ENCODE assay signal across 8 cellular contexts in genomic region chr11:126318642-126319373, GRCh38. TPM values are rescaled to one million over a fixed set of nuclear protein-coding genes. Genes with fewer than 3 reads are reported as not detected.
DNase-seq lines count a peak whose midpoint lies in the region; ATAC-seq lines count a peak whose summit lies in the region.

No MANE protein-coding gene starts in this region.

- H3K9me3 ChIP-seq in CD4-positive, CD25-positive, alpha-beta regulatory T cell (ENCODE audit: control insufficient read depth in 2 of 2, low read length in 2 of 2), result no peaks in the 10 kb centered on the region
- H3K9me3 ChIP-seq in effector memory CD4-positive, alpha-beta T cell (ENCODE audit: control insufficient read depth, low read length), result no peaks in the 10 kb centered on the region

- H3K4me1 Mint-ChIP-seq in CD4-positive, CD25-positive, alpha-beta regulatory T cell, result peaks cover 26 to 48% (median 38%) of the 10 kb centered on the region in 4 donors

- peak overlapping the region in 3 of 4 donors; percentile 2 to 79 (median 39) for H3K4me3 Mint-ChIP-seq in CD4-positive, CD25-positive, alpha-beta regulatory T cell

- peak overlapping the region; percentile 64 to 83 (median 80) for H3K27ac Mint-ChIP-seq in CD4-positive, CD25-positive, alpha-beta regulatory T cell

- peaks cover 0 to 4% (median 0%) of the 10 kb centered on the region in 7 donors for H3K9me3 Mint-ChIP-seq in CD4-positive, CD25-positive, alpha-beta regulatory T cell

- H3K27me3 Mint-ChIP-seq in CD4-positive, CD25-positive, alpha-beta regulatory T cell, result no peaks in the 10 kb centered on the region

- H3K4me1 ChIP-seq in CD4-positive, CD25-positive, alpha-beta regulatory T cell (ENCODE audit: control insufficient read depth, insufficient read depth, low read length, poor library complexity, severe bottlenecking), result peaks cover 22% of the 10 kb centered on the region
- H3K4me1 ChIP-seq in effector memory CD4-positive, alpha-beta T cell (ENCODE audit: control insufficient read depth, insufficient read depth, low read length, poor library complexity, severe bottlenecking), result peaks cover 15% of the 10 kb centered on the region

- ATAC-seq in CD4-positive, CD25-positive, alpha-beta regulatory T cell (ENCODE audit: low read depth in 2 of 2), result peak; percentile 54 to 65
- ATAC-seq in GM19043 (IDR thresholded peaks at IDR 0.05; ENCODE audit: low read depth, unreplicated experiment) (peak; percentile 91), HG03342 (IDR thresholded peaks at IDR 0.05; ENCODE audit: unreplicated experiment) (peak; percentile 82)

- H3K27me3 ChIP-seq in CD4-positive, CD25-positive, alpha-beta regulatory T cell (ENCODE audit: control insufficient read depth, insufficient read depth, low read length), result no peaks in the 10 kb centered on the region
- H3K27me3 ChIP-seq in effector memory CD4-positive, alpha-beta T cell (replicated peaks; ENCODE audit: control insufficient read depth, insufficient read depth, low read length, poor library complexity, severe bottlenecking), result no peaks in the 10 kb centered on the region

- DNase-seq in CD4-positive, CD25-positive, alpha-beta regulatory T cell, result peak in 1 of 3 donors; percentile 39
- peak; percentile 81 for DNase-seq in SW480 (ENCODE audit: low spot score)
- peak; percentile 84 for DNase-seq in epithelial cell of prostate (ENCODE audit: low read depth, low spot score)
- peak; percentile 94 for DNase-seq in non-pigmented ciliary epithelial cell (ENCODE audit: low read depth)
- DNase-seq in COR-L47 (lab: John Stamatoyannopoulos, UW), result no peak
- DNase-seq in effector memory CD4-positive, alpha-beta T cell, result no peak

- H3K4me3 ChIP-seq in CD4-positive, CD25-positive, alpha-beta regulatory T cell (ENCODE audit: low read depth, low read length), result peak overlapping the region; percentile 41
- no peak overlapping the region for H3K4me3 ChIP-seq in effector memory CD4-positive, alpha-beta T cell (ENCODE audit: insufficient read depth, low read depth, low read length, poor library complexity, severe bottlenecking)

- H3K36me3 ChIP-seq in CD4-positive, CD25-positive, alpha-beta regulatory T cell (ENCODE audit: control insufficient read depth, insufficient read depth, low read length), result peaks cover 27% of the 10 kb centered on the region
- H3K36me3 ChIP-seq in effector memory CD4-positive, alpha-beta T cell (ENCODE audit: control insufficient read depth, insufficient read depth, low read length), result no peaks in the 10 kb centered on the region

- H3K36me3 Mint-ChIP-seq in CD4-positive, CD25-positive, alpha-beta regulatory T cell, result peaks cover 35% of the 10 kb centered on the region

- no peak overlapping the region for H3K27ac ChIP-seq in CD4-positive, CD25-positive, alpha-beta regulatory T cell (ENCODE audit: insufficient read depth, low read length, poor library complexity, severe bottlenecking)
- peak overlapping the region; percentile 85 for H3K27ac ChIP-seq in epithelial cell of prostate
- no peak overlapping the region for H3K27ac ChIP-seq in effector memory CD4-positive, alpha-beta T cell (ENCODE audit: insufficient read depth, low read length, poor library complexity, severe bottlenecking)

RNA-seq across cellular contexts. Expression of gene DCPS, which starts 14.9 kb away (rescaled TPM):
- total RNA-seq in CD4-positive, CD25-positive, alpha-beta regulatory T cell, result 18.1 TPM
- 10 to 100 TPM; 42.3 to 57.6 (median 49.7) TPM for polyA plus RNA-seq in CD4-positive, CD25-positive, alpha-beta regulatory T cell

RNA-seq across cellular contexts. Expression of gene TIRAP, which starts 35.9 kb away (rescaled TPM):
- total RNA-seq in CD4-positive, CD25-positive, alpha-beta regulatory T cell, result 15.5 TPM
- polyA plus RNA-seq in CD4-positive, CD25-positive, alpha-beta regulatory T cell, result 10 to 100 TPM in 1 of 4 donors, 1 to 10 TPM in 3; 8.1 to 11.3 (median 8.9) TPM

RNA-seq across cellular contexts. Expression of gene ST3GAL4, which starts 36.7 kb away (rescaled TPM):
- 4.7 TPM for total RNA-seq in CD4-positive, CD25-positive, alpha-beta regulatory T cell
- 1 to 10 TPM; 1.4 to 3.1 (median 2.3) TPM for polyA plus RNA-seq in CD4-positive, CD25-positive, alpha-beta regulatory T cell

RNA-seq across cellular contexts. Expression of gene FOXRED1, which starts 49.9 kb away (rescaled TPM):
- total RNA-seq in CD4-positive, CD25-positive, alpha-beta regulatory T cell, result 33.3 TPM
- polyA plus RNA-seq in CD4-positive, CD25-positive, alpha-beta regulatory T cell, result 10 to 100 TPM; 13.9 to 20.8 (median 18.7) TPM

RNA-seq across cellular contexts. Expression of gene SRPRA, which starts 50.1 kb away (rescaled TPM):
- total RNA-seq in CD4-positive, CD25-positive, alpha-beta regulatory T cell, result 182 TPM
- 100 to 1,000 TPM in 2 of 4 donors, 10 to 100 TPM in 2; 91.1 to 108 (median 97.2) TPM for polyA plus RNA-seq in CD4-positive, CD25-positive, alpha-beta regulatory T cell

Comparison
In these comparisons a context has a peak if more than half of its experiments do, and no peak if none do; other contexts are left out.
1. DNase-seq: peak in SW480 (single experiment), epithelial cell of prostate (single experiment) and non-pigmented ciliary epithelial cell (single experiment); none in COR-L47 (single experiment) and effector memory CD4-positive, alpha-beta T cell (0 of 3).
2. Peak in every context shown above with its lines, with median percentiles within 50 percentile points of each other: ATAC-seq.